1 cellular context compared by ENCODE assay signal in the genomic region with DNA sequence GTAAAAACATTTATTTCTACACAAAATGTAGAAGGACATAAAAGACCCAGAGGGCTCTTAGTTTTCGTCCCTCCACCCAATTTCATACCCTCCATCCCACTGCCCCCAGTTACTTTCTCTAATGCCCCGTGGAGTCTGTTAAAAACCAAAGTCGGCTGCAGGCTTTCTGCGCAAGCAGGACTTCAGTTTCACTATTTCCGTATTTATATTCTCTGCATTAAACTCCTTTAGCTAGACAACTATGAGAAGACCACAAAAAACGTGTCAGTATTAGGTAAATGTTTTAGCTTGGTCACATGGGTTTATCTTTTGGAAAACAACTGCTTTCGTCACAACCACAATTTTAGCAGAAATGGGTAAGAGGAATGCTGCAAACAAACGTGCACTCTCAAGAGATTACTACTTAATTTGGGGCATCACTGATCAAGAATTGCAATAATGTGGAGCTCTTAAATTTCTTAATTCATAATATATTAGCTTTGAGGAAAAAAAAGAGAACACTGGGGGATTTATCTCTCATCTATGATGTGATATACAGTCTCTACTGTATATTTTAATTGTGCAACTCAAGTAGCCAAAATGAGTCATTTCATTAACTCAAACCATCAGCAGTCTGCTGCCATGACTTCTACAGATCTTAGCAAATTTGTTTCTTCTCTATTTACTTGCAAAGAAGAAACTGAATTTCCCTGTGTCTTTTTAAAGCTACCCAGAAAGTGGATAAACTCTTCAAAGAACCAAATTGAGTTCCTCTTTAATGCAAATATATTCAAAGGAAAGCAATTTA.
A peak's percentile ranks its signal among the peaks of the same experiment; 100 is the strongest.
TF ChIP-seq lines count a peak whose summit lies in the region.

No MANE protein-coding gene starts in this region.

TF ChIP-seq in GM12878, 131 proteins besides CTCF, POLR2A, EP300 and RAD21 (continued from another document):
- TF ChIP-seq SIX5 (IDR thresholded peaks at IDR 0.05; ENCODE audit: low read depth, low read length, severe bottlenecking) (no peak), SMARCA5 (IDR thresholded peaks at IDR 0.05) (no peak; the same call in 1 of the 2 replicates), ESRRA (IDR thresholded peaks at IDR 0.05; ENCODE audit: low read length) (no peak), SUPT20H (IDR thresholded peaks at IDR 0.05; ENCODE audit: borderline replicate concordance, control insufficient read depth, low read depth, low read length) (no peak), RBBP5 (conservative IDR thresholded peaks at IDR 0.05) (no peak), NFIC (IDR thresholded peaks at IDR 0.05; ENCODE audit: low read depth, low read length) (peak; percentile 55; the same call in 1 of the 2 replicates), NR2C1 (IDR thresholded peaks at IDR 0.05) (no peak), PAX5 (IDR thresholded peaks at IDR 0.05; ENCODE audit: borderline replicate concordance, low read depth, low read length) (0 out of 2 replicates have a peak, but pooled peaks have one; percentile 22), ZNF274 (IDR thresholded peaks at IDR 0.05; ENCODE audit: insufficient read depth, insufficient read length) (no peak), BHLHE40 (IDR thresholded peaks at IDR 0.05; ENCODE audit: borderline replicate concordance in 1 of 2, low read depth in 2 of 2, low read length in 1 of 2) (peak; percentile 76 to 83), SPI1 (IDR thresholded peaks at IDR 0.05; ENCODE audit: borderline replicate concordance, insufficient read depth, low read depth, low read length) (no peak), FOXM1 (IDR thresholded peaks at IDR 0.05; ENCODE audit: low read depth, low read length) (0 out of 2 replicates have a peak, but pooled peaks have one; percentile 69), ZNF24 (IDR thresholded peaks at IDR 0.05) (0 out of 2 replicates have a peak, but pooled peaks have one; percentile 30), CREB1 (IDR thresholded peaks at IDR 0.05; ENCODE audit: low read depth) (peak; percentile 38; the same call in 1 of the 2 replicates), IKZF2 (IDR thresholded peaks at IDR 0.05) (0 out of 4 replicates have a peak, but pooled peaks of 1 of the 2 experiments have one; percentile 37), IRF4 (IDR thresholded peaks at IDR 0.05; ENCODE audit: low read depth, low read length) (0 out of 2 replicates have a peak, but pooled peaks have one; percentile 6), RB1 (IDR thresholded peaks at IDR 0.05; ENCODE audit: borderline replicate concordance) (no peak), TBL1XR1 (IDR thresholded peaks at IDR 0.05; ENCODE audit: low read depth, low read length) (no peak), NBN (IDR thresholded peaks at IDR 0.05) (peak; percentile 32; the same call in 1 of the 2 replicates), GABPA (IDR thresholded peaks at IDR 0.05; ENCODE audit: low read depth) (no peak; the same call in 1 of the 2 replicates), POU2F2 (IDR thresholded peaks at IDR 0.05; ENCODE audit: borderline replicate concordance, low read depth, low read length) (0 out of 3 replicates have a peak, but pooled peaks have one; percentile 19), RCOR1 (conservative IDR thresholded peaks at IDR 0.05; ENCODE audit: low read depth, low read length) (0 out of 2 replicates have a peak, but pooled peaks have one; percentile 3), CREM (IDR thresholded peaks at IDR 0.05; ENCODE audit: low read depth) (peak; percentile 14), MYC (IDR thresholded peaks at IDR 0.05; ENCODE audit: insufficient read depth, insufficient read length, insufficient replicate concordance, low read length, severe bottlenecking) (no peak), MXI1 (IDR thresholded peaks at IDR 0.05; ENCODE audit: low read depth, low read length) (no peak; the same call in 1 of the 2 replicates), MEF2A (IDR thresholded peaks at IDR 0.05; ENCODE audit: insufficient read depth, low read depth, low read length) (no peak), MTA3 (IDR thresholded peaks at IDR 0.05; ENCODE audit: borderline replicate concordance, low read length) (peak; percentile 88), MEF2B (IDR thresholded peaks at IDR 0.05; ENCODE audit: partially characterized antibody, poor library complexity, severe bottlenecking) (peak; percentile 53), ASH2L (IDR thresholded peaks at IDR 0.05; ENCODE audit: borderline replicate concordance, low read depth) (peak; percentile 94; the same call in 1 of the 2 replicates)
- TF ChIP-seq, protein P1, sequence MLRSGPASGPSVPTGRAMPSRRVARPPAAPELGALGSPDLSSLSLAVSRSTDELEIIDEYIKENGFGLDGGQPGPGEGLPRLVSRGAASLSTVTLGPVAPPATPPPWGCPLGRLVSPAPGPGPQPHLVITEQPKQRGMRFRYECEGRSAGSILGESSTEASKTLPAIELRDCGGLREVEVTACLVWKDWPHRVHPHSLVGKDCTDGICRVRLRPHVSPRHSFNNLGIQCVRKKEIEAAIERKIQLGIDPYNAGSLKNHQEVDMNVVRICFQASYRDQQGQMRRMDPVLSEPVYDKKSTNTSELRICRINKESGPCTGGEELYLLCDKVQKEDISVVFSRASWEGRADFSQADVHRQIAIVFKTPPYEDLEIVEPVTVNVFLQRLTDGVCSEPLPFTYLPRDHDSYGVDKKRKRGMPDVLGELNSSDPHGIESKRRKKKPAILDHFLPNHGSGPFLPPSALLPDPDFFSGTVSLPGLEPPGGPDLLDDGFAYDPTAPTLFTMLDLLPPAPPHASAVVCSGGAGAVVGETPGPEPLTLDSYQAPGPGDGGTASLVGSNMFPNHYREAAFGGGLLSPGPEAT (IDR thresholded peaks at IDR 0.05; ENCODE audit: low read depth) = peak; percentile 45; the same call in 1 of the 2 replicates
- TF ChIP-seq, protein P2, sequence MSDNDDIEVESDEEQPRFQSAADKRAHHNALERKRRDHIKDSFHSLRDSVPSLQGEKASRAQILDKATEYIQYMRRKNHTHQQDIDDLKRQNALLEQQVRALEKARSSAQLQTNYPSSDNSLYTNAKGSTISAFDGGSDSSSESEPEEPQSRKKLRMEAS (IDR thresholded peaks at IDR 0.05; ENCODE audit: low read depth, low read length) = no peak
- TF ChIP-seq, protein P3, sequence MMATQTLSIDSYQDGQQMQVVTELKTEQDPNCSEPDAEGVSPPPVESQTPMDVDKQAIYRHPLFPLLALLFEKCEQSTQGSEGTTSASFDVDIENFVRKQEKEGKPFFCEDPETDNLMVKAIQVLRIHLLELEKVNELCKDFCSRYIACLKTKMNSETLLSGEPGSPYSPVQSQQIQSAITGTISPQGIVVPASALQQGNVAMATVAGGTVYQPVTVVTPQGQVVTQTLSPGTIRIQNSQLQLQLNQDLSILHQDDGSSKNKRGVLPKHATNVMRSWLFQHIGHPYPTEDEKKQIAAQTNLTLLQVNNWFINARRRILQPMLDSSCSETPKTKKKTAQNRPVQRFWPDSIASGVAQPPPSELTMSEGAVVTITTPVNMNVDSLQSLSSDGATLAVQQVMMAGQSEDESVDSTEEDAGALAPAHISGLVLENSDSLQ (IDR thresholded peaks at IDR 0.05) = no peak
- TF ChIP-seq, protein P4, sequence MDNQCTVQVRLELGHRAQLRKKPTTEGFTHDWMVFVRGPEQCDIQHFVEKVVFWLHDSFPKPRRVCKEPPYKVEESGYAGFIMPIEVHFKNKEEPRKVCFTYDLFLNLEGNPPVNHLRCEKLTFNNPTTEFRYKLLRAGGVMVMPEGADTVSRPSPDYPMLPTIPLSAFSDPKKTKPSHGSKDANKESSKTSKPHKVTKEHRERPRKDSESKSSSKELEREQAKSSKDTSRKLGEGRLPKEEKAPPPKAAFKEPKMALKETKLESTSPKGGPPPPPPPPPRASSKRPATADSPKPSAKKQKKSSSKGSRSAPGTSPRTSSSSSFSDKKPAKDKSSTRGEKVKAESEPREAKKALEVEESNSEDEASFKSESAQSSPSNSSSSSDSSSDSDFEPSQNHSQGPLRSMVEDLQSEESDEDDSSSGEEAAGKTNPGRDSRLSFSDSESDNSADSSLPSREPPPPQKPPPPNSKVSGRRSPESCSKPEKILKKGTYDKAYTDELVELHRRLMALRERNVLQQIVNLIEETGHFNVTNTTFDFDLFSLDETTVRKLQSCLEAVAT (IDR thresholded peaks at IDR 0.05) = no peak
- TF ChIP-seq, protein P5, sequence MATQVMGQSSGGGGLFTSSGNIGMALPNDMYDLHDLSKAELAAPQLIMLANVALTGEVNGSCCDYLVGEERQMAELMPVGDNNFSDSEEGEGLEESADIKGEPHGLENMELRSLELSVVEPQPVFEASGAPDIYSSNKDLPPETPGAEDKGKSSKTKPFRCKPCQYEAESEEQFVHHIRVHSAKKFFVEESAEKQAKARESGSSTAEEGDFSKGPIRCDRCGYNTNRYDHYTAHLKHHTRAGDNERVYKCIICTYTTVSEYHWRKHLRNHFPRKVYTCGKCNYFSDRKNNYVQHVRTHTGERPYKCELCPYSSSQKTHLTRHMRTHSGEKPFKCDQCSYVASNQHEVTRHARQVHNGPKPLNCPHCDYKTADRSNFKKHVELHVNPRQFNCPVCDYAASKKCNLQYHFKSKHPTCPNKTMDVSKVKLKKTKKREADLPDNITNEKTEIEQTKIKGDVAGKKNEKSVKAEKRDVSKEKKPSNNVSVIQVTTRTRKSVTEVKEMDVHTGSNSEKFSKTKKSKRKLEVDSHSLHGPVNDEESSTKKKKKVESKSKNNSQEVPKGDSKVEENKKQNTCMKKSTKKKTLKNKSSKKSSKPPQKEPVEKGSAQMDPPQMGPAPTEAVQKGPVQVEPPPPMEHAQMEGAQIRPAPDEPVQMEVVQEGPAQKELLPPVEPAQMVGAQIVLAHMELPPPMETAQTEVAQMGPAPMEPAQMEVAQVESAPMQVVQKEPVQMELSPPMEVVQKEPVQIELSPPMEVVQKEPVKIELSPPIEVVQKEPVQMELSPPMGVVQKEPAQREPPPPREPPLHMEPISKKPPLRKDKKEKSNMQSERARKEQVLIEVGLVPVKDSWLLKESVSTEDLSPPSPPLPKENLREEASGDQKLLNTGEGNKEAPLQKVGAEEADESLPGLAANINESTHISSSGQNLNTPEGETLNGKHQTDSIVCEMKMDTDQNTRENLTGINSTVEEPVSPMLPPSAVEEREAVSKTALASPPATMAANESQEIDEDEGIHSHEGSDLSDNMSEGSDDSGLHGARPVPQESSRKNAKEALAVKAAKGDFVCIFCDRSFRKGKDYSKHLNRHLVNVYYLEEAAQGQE (IDR thresholded peaks at IDR 0.05; ENCODE audit: low read depth, low read length) = no peak
- TF ChIP-seq, protein P6, sequence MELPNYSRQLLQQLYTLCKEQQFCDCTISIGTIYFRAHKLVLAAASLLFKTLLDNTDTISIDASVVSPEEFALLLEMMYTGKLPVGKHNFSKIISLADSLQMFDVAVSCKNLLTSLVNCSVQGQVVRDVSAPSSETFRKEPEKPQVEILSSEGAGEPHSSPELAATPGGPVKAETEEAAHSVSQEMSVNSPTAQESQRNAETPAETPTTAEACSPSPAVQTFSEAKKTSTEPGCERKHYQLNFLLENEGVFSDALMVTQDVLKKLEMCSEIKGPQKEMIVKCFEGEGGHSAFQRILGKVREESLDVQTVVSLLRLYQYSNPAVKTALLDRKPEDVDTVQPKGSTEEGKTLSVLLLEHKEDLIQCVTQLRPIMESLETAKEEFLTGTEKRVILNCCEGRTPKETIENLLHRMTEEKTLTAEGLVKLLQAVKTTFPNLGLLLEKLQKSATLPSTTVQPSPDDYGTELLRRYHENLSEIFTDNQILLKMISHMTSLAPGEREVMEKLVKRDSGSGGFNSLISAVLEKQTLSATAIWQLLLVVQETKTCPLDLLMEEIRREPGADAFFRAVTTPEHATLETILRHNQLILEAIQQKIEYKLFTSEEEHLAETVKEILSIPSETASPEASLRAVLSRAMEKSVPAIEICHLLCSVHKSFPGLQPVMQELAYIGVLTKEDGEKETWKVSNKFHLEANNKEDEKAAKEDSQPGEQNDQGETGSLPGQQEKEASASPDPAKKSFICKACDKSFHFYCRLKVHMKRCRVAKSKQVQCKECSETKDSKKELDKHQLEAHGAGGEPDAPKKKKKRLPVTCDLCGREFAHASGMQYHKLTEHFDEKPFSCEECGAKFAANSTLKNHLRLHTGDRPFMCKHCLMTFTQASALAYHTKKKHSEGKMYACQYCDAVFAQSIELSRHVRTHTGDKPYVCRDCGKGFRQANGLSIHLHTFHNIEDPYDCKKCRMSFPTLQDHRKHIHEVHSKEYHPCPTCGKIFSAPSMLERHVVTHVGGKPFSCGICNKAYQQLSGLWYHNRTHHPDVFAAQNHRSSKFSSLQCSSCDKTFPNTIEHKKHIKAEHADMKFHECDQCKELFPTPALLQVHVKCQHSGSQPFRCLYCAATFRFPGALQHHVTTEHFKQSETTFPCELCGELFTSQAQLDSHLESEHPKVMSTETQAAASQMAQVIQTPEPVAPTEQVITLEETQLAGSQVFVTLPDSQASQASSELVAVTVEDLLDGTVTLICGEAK (IDR thresholded peaks at IDR 0.05; ENCODE audit: borderline replicate concordance) = peak; percentile 50; the same call in 1 of the 2 replicates
